In genomic region chr15:58605931-58606330, GRCh38 we compare ENCODE assay signal across 15 cellular contexts.
DNase-seq lines count a peak whose midpoint lies in the region; ATAC-seq and TF ChIP-seq lines count a peak whose summit lies in the region.
"Had no signal": no experiment of that assay in that cellular context is flagged by ENCODE, and none has a peak within 500 bp of the region (broad histone marks: within the 10 kb centered on the region; RNA-seq: fewer than 3 reads in every experiment).

No MANE protein-coding gene starts in this region.

- H3K4me3 Mint-ChIP-seq in GM23338, result no peak overlapping the region

- no peak overlapping the region for H3K27ac ChIP-seq in GM23338 (ENCODE audit: low read depth)
- H3K27ac ChIP-seq in PC-9, result peak overlapping the region; percentile 79; the same call in 1 of the 2 replicates
- peak overlapping the region; percentile 83 for H3K27ac ChIP-seq in epithelial cell of prostate
- H3K27ac ChIP-seq in upper lobe of right lung, result no peak overlapping the region

- H3K27me3 ChIP-seq in GM23338 (ENCODE audit: insufficient read depth) (no peaks in the 10 kb centered on the region), PC-9 (ENCODE audit: insufficient read depth, low read depth) (no peaks in the 10 kb centered on the region), upper lobe of right lung (no peaks in the 10 kb centered on the region)

- H4K20me1 ChIP-seq in GM23338 (replicated peaks; ENCODE audit: insufficient read depth) (no peaks in the 10 kb centered on the region), PC-9 (ENCODE audit: insufficient read depth) (no peaks in the 10 kb centered on the region)

- CTCF ChIA-PET in PC-9 (lab: Charles Lee), result no interaction called here

- no peaks in the 10 kb centered on the region for H3F3A ChIP-seq in GM23338 (replicated peaks; ENCODE audit: low read depth)
- peaks cover 29% of the 10 kb centered on the region for H3F3A ChIP-seq in PC-9 (ENCODE audit: insufficient read depth, low read depth)

- no TSS peak for BruUV-seq in PC-9 (replicated peaks; lab: Mats Ljungman, UMichigan)

- H3K79me2 ChIP-seq in GM23338 (replicated peaks; ENCODE audit: insufficient read depth) (no peaks in the 10 kb centered on the region), PC-9 (ENCODE audit: low read depth) (0 out of 2 replicates have a peak, but pooled peaks cover 17% of the 10 kb centered on the region)

- no peak overlapping the region for H2AFZ ChIP-seq in GM23338
- no peak overlapping the region for H2AFZ ChIP-seq in PC-9

- H3K36me3 Mint-ChIP-seq in GM23338 (ENCODE audit: low read depth), result peaks cover 6% of the 10 kb centered on the region; the same call in 1 of the 3 replicates

- H3K27me3 Mint-ChIP-seq in GM23338 (ENCODE audit: insufficient read depth, low read depth, poor library complexity), result no peaks in the 10 kb centered on the region

- intact Hi-C loops in PC-9 (cut with micrococcal nuclease; ENCODE audit: unreplicated experiment) (no loop called here), upper lobe of right lung (cut with DNase I) (no loop called here)

- H3K9me3 ChIP-seq in PC-9 (ENCODE audit: insufficient read depth, low read depth) (no peaks in the 10 kb centered on the region; the same call in 1 of the 2 replicates), upper lobe of right lung (no peaks in the 10 kb centered on the region)

- H3K4me2 ChIP-seq in GM23338, result no peak overlapping the region
- H3K4me2 ChIP-seq in PC-9, result peak overlapping the region; percentile 13; the same call in 1 of the 2 replicates

- H3K4me3 ChIP-seq in GM23338 (no peak overlapping the region), PC-9 (no peak overlapping the region), upper lobe of right lung (no peak overlapping the region)

- no peak for DNase-seq in GM23338 (ENCODE audit: low spot score)
- no peak for DNase-seq in PC-9
- DNase-seq in epithelial cell of prostate (ENCODE audit: low read depth, low spot score), result no peak
- no peak for DNase-seq in upper lobe of right lung
- DNase-seq in anterior cingulate cortex (lab: John Stamatoyannopoulos, UW), result no peak
- no peak for DNase-seq in NK-92 (lab: John Stamatoyannopoulos, UW; ENCODE audit: unreplicated experiment)
- DNase-seq: C1 segment of cervical spinal cord, DMS 273 treated with DMSO at 0.1 percent for 48 hours, DND-41, NCI-H1092 treated with DMSO at 0.1 percent for 48 hours, NCI-H1694, NCI-H2081 treated with DMSO at 0.1 percent for 48 hours, NCI-H510A, NCI-H748 treated with DMSO at 0.1 percent for 48 hours had no signal

- peaks cover 4% of the 10 kb centered on the region; the same call in 2 of the 3 replicates for H3K4me1 Mint-ChIP-seq in GM23338

- H3K9me2 ChIP-seq in GM23338 (ENCODE audit: insufficient read depth) (no peaks in the 10 kb centered on the region), PC-9 (ENCODE audit: insufficient read depth) (no peaks in the 10 kb centered on the region)

- peak overlapping the region; percentile 39; the same call in 1 of the 2 replicates for H3K27ac Mint-ChIP-seq in GM23338

- no peaks in the 10 kb centered on the region for H3K4me1 ChIP-seq in GM23338 (ENCODE audit: insufficient read depth)
- H3K4me1 ChIP-seq in PC-9 (replicated peaks; ENCODE audit: insufficient read depth), result peaks cover 45% of the 10 kb centered on the region
- no peaks in the 10 kb centered on the region for H3K4me1 ChIP-seq in upper lobe of right lung

- POLR2A ChIA-PET in PC-9 (lab: Charles Lee; ENCODE audit: unreplicated experiment), result no interaction called here

- TF ChIP-seq CTCF in GM23338 (conservative IDR thresholded peaks at IDR 0.05; ENCODE audit: low read depth in 2 of 2) (no peak), PC-9 (conservative IDR thresholded peaks at IDR 0.05) (no peak), upper lobe of right lung (IDR thresholded peaks at IDR 0.05) (no peak)

- ATAC-seq in GM23338 (no peak), upper lobe of right lung (peak; percentile 49), HG03378 (IDR thresholded peaks at IDR 0.05; ENCODE audit: unreplicated experiment) (no peak)

- H3K36me3 ChIP-seq in GM23338 (ENCODE audit: insufficient read depth), result peaks cover 2% of the 10 kb centered on the region; the same call in 1 of the 2 replicates
- peaks cover 38% of the 10 kb centered on the region for H3K36me3 ChIP-seq in PC-9 (ENCODE audit: low read depth)
- peaks cover 19% of the 10 kb centered on the region for H3K36me3 ChIP-seq in upper lobe of right lung

- no peaks in the 10 kb centered on the region for H3K9me3 Mint-ChIP-seq in GM23338

TF ChIP-seq in GM23338, 12 proteins besides CTCF, POLR2A, EP300 and RAD21:
- TF ChIP-seq STAT1 (IDR thresholded peaks at IDR 0.05; ENCODE audit: unreplicated experiment) (no peak), CREB1 (CRISPR knock-in tag; IDR thresholded peaks at IDR 0.05; ENCODE audit: low read depth) (no peak), EZH2phosphoT487 (IDR thresholded peaks at IDR 0.05; ENCODE audit: unreplicated experiment) (no peak), ZNF114 (CRISPR knock-in tag; IDR thresholded peaks at IDR 0.05) (no peak)

Comparison
In these comparisons a context has a peak if more than half of its experiments do, and no peak if none do; other contexts are left out.
1. H3K27ac ChIP-seq: peak in PC-9 (single experiment) and epithelial cell of prostate (single experiment); none in GM23338 (single experiment) and upper lobe of right lung (single experiment).